10 cellular contexts compared by ENCODE assay signal in genomic region chr7:12434012-12434642, GRCh38. TPM values are rescaled to one million over a fixed set of nuclear protein-coding genes. Genes with fewer than 3 reads are reported as not detected.
DNase-seq lines count a peak whose midpoint lies in the region; ATAC-seq, FAIRE-seq and TF ChIP-seq lines count a peak whose summit lies in the region.
"Had no signal": no experiment of that assay in that cellular context is flagged by ENCODE, and none has a peak within 500 bp of the region (broad histone marks: within the 10 kb centered on the region; RNA-seq: fewer than 3 reads in every experiment).

No MANE protein-coding gene starts in this region.

- peak; percentile 67; the same call in 1 of the 2 replicates for ATAC-seq in HCT116
- no peak for ATAC-seq in effector memory CD8-positive, alpha-beta T cell (replicated peaks)

- no peak overlapping the region for H3K27ac ChIP-seq in HCT116 (ENCODE audit: low read depth, low read length)

- H3K27me3 ChIP-seq in HCT116 (ENCODE audit: insufficient read depth, low read length), result no peaks in the 10 kb centered on the region
- H3K27me3 ChIP-seq in kidney epithelial cell (ENCODE audit: control insufficient read depth, insufficient read depth, low read length), result no peaks in the 10 kb centered on the region

- H3K9ac ChIP-seq in HCT116 (ENCODE audit: low read length), result no peak overlapping the region

- H3K4me3 ChIP-seq in HCT116 (replicated peaks in 1 of 2; ENCODE audit: low read depth in 1 of 2, low read length in 2 of 2) (no peak overlapping the region), kidney epithelial cell (ENCODE audit: low read depth, low read length) (no peak overlapping the region)

- DNase-seq in ELR (ENCODE audit: low read depth) (peak; percentile 58), HCT116 (ENCODE audit: low read depth, low spot score) (no peak), RCC 7860 (ENCODE audit: low spot score) (no peak), kidney epithelial cell (ENCODE audit: low read depth) (no peak), NCI-H82 treated with DMSO at 0.1 percent for 48 hours (lab: John Stamatoyannopoulos, UW; ENCODE audit: unreplicated experiment) (no peak), COLO668 (lab: John Stamatoyannopoulos, UW; ENCODE audit: unreplicated experiment) (no peak)
- no peak for DNase-seq in activated CD4-positive, alpha-beta memory T cell treated with anti-CD3 and anti-CD28 coated beads, Interleukin-2, amount 10 ng/mL, durations not matched to agents 7 days and 5 days
- no peak for DNase-seq in effector memory CD8-positive, alpha-beta T cell

- TF ChIP-seq RAD21 in HCT116 (IDR thresholded peaks at IDR 0.05; ENCODE audit: low read depth), result peak; percentile 59

- H3K9me3 ChIP-seq in HCT116 (ENCODE audit: control insufficient read depth in 1 of 2, insufficient read depth in 1 of 2, low read depth in 1 of 2, low read length in 2 of 2), result no peaks in the 10 kb centered on the region

- FAIRE-seq in RCC 7860 (lab: Jason Lieb, UNC), result peak; percentile 68

- H3K9me3 Mint-ChIP-seq in activated CD4-positive, alpha-beta memory T cell treated with anti-CD3 and anti-CD28 coated beads, Interleukin-2, amount 10 ng/mL, durations not matched to agents 7 days and 5 days, result no peaks in the 10 kb centered on the region
- H3K9me3 Mint-ChIP-seq in effector memory CD8-positive, alpha-beta T cell, result no peaks in the 10 kb centered on the region

- H3K27ac Mint-ChIP-seq in activated CD4-positive, alpha-beta memory T cell treated with anti-CD3 and anti-CD28 coated beads, Interleukin-2, amount 10 ng/mL, durations not matched to agents 7 days and 5 days, result no peak overlapping the region
- no peak overlapping the region for H3K27ac Mint-ChIP-seq in effector memory CD8-positive, alpha-beta T cell
- H3K27ac Mint-ChIP-seq: IgD-negative memory B cell had no signal

- CTCF ChIA-PET in HCT116 (lab: Charles Lee), result interaction anchor here (0.6 to 1.6 kb wide), 15 partner anchors 10 to 91 kb away, joined by 3 to 9 read pairs (median 4); partner anchors contain the start of gene VWDE
- CTCF ChIA-PET in activated CD4-positive, alpha-beta memory T cell treated with anti-CD3 and anti-CD28 coated beads, Interleukin-2, amount 10 ng/mL, durations not matched to agents 7 days and 5 days (lab: Charles Lee), result interaction anchor here (0.6 to 1.3 kb wide), 5 partner anchors 9 to 87 kb away, joined by 3 to 4 read pairs (median 3); no protein-coding TSS in a partner anchor

- H3K36me3 ChIP-seq in HCT116 (ENCODE audit: control insufficient read depth in 1 of 2, insufficient read depth in 2 of 2, low read length in 2 of 2) (no peaks in the 10 kb centered on the region), kidney epithelial cell (ENCODE audit: control insufficient read depth, insufficient read depth, low read length) (no peaks in the 10 kb centered on the region)

- no peaks in the 10 kb centered on the region for H3K36me3 Mint-ChIP-seq in activated CD4-positive, alpha-beta memory T cell treated with anti-CD3 and anti-CD28 coated beads, Interleukin-2, amount 10 ng/mL, durations not matched to agents 7 days and 5 days (ENCODE audit: low read depth)
- H3K36me3 Mint-ChIP-seq in effector memory CD8-positive, alpha-beta T cell (ENCODE audit: insufficient read depth), result no peaks in the 10 kb centered on the region
- H3K36me3 Mint-ChIP-seq: IgD-negative memory B cell had no signal

- no peak overlapping the region for H3K4me3 Mint-ChIP-seq in activated CD4-positive, alpha-beta memory T cell treated with anti-CD3 and anti-CD28 coated beads, Interleukin-2, amount 10 ng/mL, durations not matched to agents 7 days and 5 days
- H3K4me3 Mint-ChIP-seq in effector memory CD8-positive, alpha-beta T cell, result no peak overlapping the region
- H3K4me3 Mint-ChIP-seq: IgD-negative memory B cell had no signal

- no peak overlapping the region for H3K4me2 ChIP-seq in HCT116 (ENCODE audit: low read length)

- intact Hi-C loops in HCT116 (cut with micrococcal nuclease), result loop anchor here (10.0 kb wide), 1 partner anchor 61 kb away; no protein-coding TSS in a partner anchor

- H3K4me1 ChIP-seq in HCT116 (ENCODE audit: control insufficient read depth in 1 of 2, insufficient read depth in 2 of 2, low read length in 2 of 2), result peaks cover 0 to 7% of the 10 kb centered on the region in 2 experiments; a peak in 1 of 4 replicates

- RAD21 ChIA-PET in HCT116 (lab: Charles Lee; ENCODE audit: low non-redundant PET in 1 of 2, low total read pairs in 2 of 2, uncharacterized antibody in 2 of 2, unreplicated experiment in 2 of 2), result no interaction called here

- H4K20me1 ChIP-seq in HCT116 (ENCODE audit: insufficient read depth), result no peaks in the 10 kb centered on the region

- POLR2A ChIA-PET in HCT116 (lab: Charles Lee), result no interaction called here
- POLR2A ChIA-PET in activated CD4-positive, alpha-beta memory T cell treated with anti-CD3 and anti-CD28 coated beads, Interleukin-2, amount 10 ng/mL, durations not matched to agents 7 days and 5 days (lab: Charles Lee), result no interaction called here

- no peaks in the 10 kb centered on the region for H3K4me1 Mint-ChIP-seq in activated CD4-positive, alpha-beta memory T cell treated with anti-CD3 and anti-CD28 coated beads, Interleukin-2, amount 10 ng/mL, durations not matched to agents 7 days and 5 days
- no peaks in the 10 kb centered on the region for H3K4me1 Mint-ChIP-seq in effector memory CD8-positive, alpha-beta T cell (ENCODE audit: low read depth in 2 of 2)
- H3K4me1 Mint-ChIP-seq: IgD-negative memory B cell had no signal

- peak overlapping the region; percentile 37 for H2AFZ ChIP-seq in HCT116 (ENCODE audit: low read depth, low read length, poor library complexity, severe bottlenecking)

- TF ChIP-seq POLR2A in HCT116 (IDR thresholded peaks at IDR 0.05; ENCODE audit: borderline replicate concordance, extremely low read depth, insufficient read depth, insufficient read length), result no peak

- TF ChIP-seq CTCF in HCT116 (IDR thresholded peaks at IDR 0.05 in 2 of 3, conservative IDR thresholded peaks at IDR 0.05 in 1 of 3; ENCODE audit: borderline replicate concordance in 1 of 3, insufficient read depth in 1 of 3, low read depth in 2 of 3, low read length in 2 of 3), result peak; percentile 43 to 70 (median 48); a peak in 4 of 6 replicates
- peak; percentile 39 for TF ChIP-seq CTCF in kidney epithelial cell (IDR thresholded peaks at IDR 0.05; ENCODE audit: insufficient read depth, low read length, poor library complexity, severe bottlenecking)

- H3K79me2 ChIP-seq in HCT116 (ENCODE audit: insufficient read depth, low read length), result no peaks in the 10 kb centered on the region

- no peaks in the 10 kb centered on the region for H3K9me2 ChIP-seq in HCT116 (ENCODE audit: insufficient read depth)

- BruUV-seq in HCT116 (replicated peaks; lab: Mats Ljungman, UMichigan), result no TSS peak

- H3K27me3 Mint-ChIP-seq in activated CD4-positive, alpha-beta memory T cell treated with anti-CD3 and anti-CD28 coated beads, Interleukin-2, amount 10 ng/mL, durations not matched to agents 7 days and 5 days, result peaks cover 10% of the 10 kb centered on the region
- peaks cover 17 to 19% of the 10 kb centered on the region in 2 donors for H3K27me3 Mint-ChIP-seq in effector memory CD8-positive, alpha-beta T cell

TF ChIP-seq in HCT116, 20 proteins besides CTCF, POLR2A, EP300 and RAD21 (continues in another document):
- no peak for TF ChIP-seq EZH2 (IDR thresholded peaks at IDR 0.05)
- TF ChIP-seq YY1 (IDR thresholded peaks at IDR 0.05; ENCODE audit: extremely low read depth, insufficient replicate concordance, low read depth, low read length), result no peak
- TF ChIP-seq SP1 (IDR thresholded peaks at IDR 0.05; ENCODE audit: low read depth), result no peak
- no peak for TF ChIP-seq TCF7L2 (IDR thresholded peaks at IDR 0.05; ENCODE audit: borderline replicate concordance, extremely low read depth, insufficient read depth, insufficient read length)
- TF ChIP-seq FOSL1 (IDR thresholded peaks at IDR 0.05; ENCODE audit: low read depth), result no peak
- TF ChIP-seq SIN3A (IDR thresholded peaks at IDR 0.05; ENCODE audit: low read depth), result no peak
- TF ChIP-seq POLR2AphosphoS5 (IDR thresholded peaks at IDR 0.05; ENCODE audit: low read depth, low read length), result no peak
- TF ChIP-seq, protein P1, sequence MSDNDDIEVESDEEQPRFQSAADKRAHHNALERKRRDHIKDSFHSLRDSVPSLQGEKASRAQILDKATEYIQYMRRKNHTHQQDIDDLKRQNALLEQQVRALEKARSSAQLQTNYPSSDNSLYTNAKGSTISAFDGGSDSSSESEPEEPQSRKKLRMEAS (IDR thresholded peaks at IDR 0.05), result no peak
- TF ChIP-seq, protein P2, sequence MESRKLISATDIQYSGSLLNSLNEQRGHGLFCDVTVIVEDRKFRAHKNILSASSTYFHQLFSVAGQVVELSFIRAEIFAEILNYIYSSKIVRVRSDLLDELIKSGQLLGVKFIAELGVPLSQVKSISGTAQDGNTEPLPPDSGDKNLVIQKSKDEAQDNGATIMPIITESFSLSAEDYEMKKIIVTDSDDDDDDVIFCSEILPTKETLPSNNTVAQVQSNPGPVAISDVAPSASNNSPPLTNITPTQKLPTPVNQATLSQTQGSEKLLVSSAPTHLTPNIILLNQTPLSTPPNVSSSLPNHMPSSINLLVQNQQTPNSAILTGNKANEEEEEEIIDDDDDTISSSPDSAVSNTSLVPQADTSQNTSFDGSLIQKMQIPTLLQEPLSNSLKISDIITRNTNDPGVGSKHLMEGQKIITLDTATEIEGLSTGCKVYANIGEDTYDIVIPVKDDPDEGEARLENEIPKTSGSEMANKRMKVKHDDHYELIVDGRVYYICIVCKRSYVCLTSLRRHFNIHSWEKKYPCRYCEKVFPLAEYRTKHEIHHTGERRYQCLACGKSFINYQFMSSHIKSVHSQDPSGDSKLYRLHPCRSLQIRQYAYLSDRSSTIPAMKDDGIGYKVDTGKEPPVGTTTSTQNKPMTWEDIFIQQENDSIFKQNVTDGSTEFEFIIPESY (IDR thresholded peaks at IDR 0.05; ENCODE audit: extremely low read depth, insufficient replicate concordance, low read length), result no peak
- no peak for TF ChIP-seq EGR1 (IDR thresholded peaks at IDR 0.05; ENCODE audit: low read depth)
- no peak for TF ChIP-seq ELF1 (IDR thresholded peaks at IDR 0.05; ENCODE audit: borderline replicate concordance, low read depth)
- TF ChIP-seq SRF (IDR thresholded peaks at IDR 0.05; ENCODE audit: low read depth), result no peak
- no peak for TF ChIP-seq ZFX (IDR thresholded peaks at IDR 0.05)
- no peak for TF ChIP-seq EZH2phosphoT487 (IDR thresholded peaks at IDR 0.05; ENCODE audit: borderline replicate concordance)
- TF ChIP-seq CBX3 (IDR thresholded peaks at IDR 0.05; ENCODE audit: low read depth), result no peak

RNA-seq across cellular contexts. Expression of gene VWDE, which starts 30.5 kb away (rescaled TPM):
- total RNA-seq in HCT116 (2021; ENCODE audit: unreplicated experiment), result 13.7 TPM
- 8.7 and 9.4 TPM in 2 replicates for polyA plus RNA-seq in HCT116 (2012)
- total RNA-seq in kidney epithelial cell, result 1.4 and 3.3 TPM in 2 replicates
- 1 to 10 TPM; 5.2 to 6.6 TPM for total RNA-seq in activated CD4-positive, alpha-beta memory T cell treated with anti-CD3 and anti-CD28 coated beads, Interleukin-2, amount 10 ng/mL, durations not matched to agents 7 days and 5 days
- total RNA-seq: lung microvascular endothelial cell had no signal
- polyA plus RNA-seq: IgD-negative memory B cell had no signal
